In genomic region chr20:63941282-63942060, GRCh38 we compare ENCODE assay signal across 6 cellular contexts. TPM values are rescaled to one million over a fixed set of nuclear protein-coding genes. Genes with fewer than 3 reads are reported as not detected.
A peak's percentile ranks its signal among the peaks of the same experiment; 100 is the strongest.
DNase-seq lines count a peak whose midpoint lies in the region; ATAC-seq, FAIRE-seq and TF ChIP-seq lines count a peak whose summit lies in the region.

No MANE protein-coding gene starts in this region.

- H3K4me2 ChIP-seq in HepG2 (ENCODE audit: low read depth, low read length) = no peak overlapping the region

- no peak overlapping the region for H3K4me3 ChIP-seq in Jurkat, Clone E6-1 (ENCODE audit: low read length)
- H3K4me3 ChIP-seq in HepG2 (replicated peaks in 1 of 3; ENCODE audit: insufficient read depth in 1 of 3, low read depth in 2 of 3, low read length in 3 of 3) = no peak overlapping the region

- peaks cover 7% of the 10 kb centered on the region for H3K79me2 ChIP-seq in HepG2 (ENCODE audit: insufficient read depth, low read length)

- intact Hi-C loops in HepG2 (cut with micrococcal nuclease; ENCODE audit: unreplicated experiment) = no loop called here

- TF ChIP-seq EP300 in HepG2 (IDR thresholded peaks at IDR 0.05; ENCODE audit: low read depth in 2 of 2, low read length in 2 of 2) (no peak), HepG2 (CRISPR knock-in tag; IDR thresholded peaks at IDR 0.05; ENCODE audit: borderline replicate concordance) (no peak)

- no peak for TF ChIP-seq RAD21 in HepG2 (CRISPR knock-in tag; IDR thresholded peaks at IDR 0.05)

- H3K9me3 ChIP-seq in HepG2 (ENCODE audit: low read length) = no peaks in the 10 kb centered on the region

- in situ Hi-C loops in HepG2 (cut with HindIII; ENCODE audit: extremely low pct_ligation_motif_present, low pct_unique_long_range_greater_than_20kb) = no loop called here

- CTCF ChIA-PET in HepG2 (lab: Yijun Ruan, JAX; ENCODE audit: low intra/inter-chr PET ratio, low total read pairs) = no interaction called here

- H3K4me1 ChIP-seq in HepG2 (ENCODE audit: insufficient read depth, low read length) = no peaks in the 10 kb centered on the region

- H3K36me3 ChIP-seq in HepG2 (replicated peaks in 1 of 2; ENCODE audit: control insufficient read depth in 1 of 2, insufficient read depth in 2 of 2, low read length in 2 of 2) = peaks cover 50 to 77% of the 10 kb centered on the region in 2 experiments

- 97% methylated on average over 37 of the region's 37 CpGs for WGBS in HepG2 (ENCODE audit: low lambda C conversion rate)

- no peak for TF ChIP-seq CTCF in HepG2 (CRISPR knock-in tag; IDR thresholded peaks at IDR 0.05)

- H4K20me1 ChIP-seq in HepG2 (ENCODE audit: insufficient read depth, low read length) = peaks cover 30% of the 10 kb centered on the region; the same call in 1 of the 2 replicates

- H2AFZ ChIP-seq in HepG2 (ENCODE audit: low read length) = no peak overlapping the region

- ATAC-seq in HepG2 = no peak; the same call in 2 of the 3 replicates
- no peak for ATAC-seq in GM18511 (IDR thresholded peaks at IDR 0.05; ENCODE audit: unreplicated experiment)
- ATAC-seq in GM18870 (IDR thresholded peaks at IDR 0.05; ENCODE audit: unreplicated experiment) = no peak

- no peak overlapping the region for H3K27ac ChIP-seq in HepG2 (ENCODE audit: extremely low read length, insufficient read depth, low read length)

- POLR2A ChIA-PET in HepG2 (lab: Yijun Ruan, JAX) = interaction anchor here (1.8 kb wide), 1 partner anchor 16 kb away, joined by 11 read pairs; the partner anchor contains the start of gene UCKL1

- FAIRE-seq in HepG2 (lab: Jason Lieb, UNC) = no peak

- H3K9ac ChIP-seq in HepG2 (ENCODE audit: insufficient read depth, low read depth, low read length) = no peak overlapping the region

- no peaks in the 10 kb centered on the region for H3K27me3 ChIP-seq in HepG2 (ENCODE audit: control insufficient read depth in 1 of 2, insufficient read depth in 2 of 2, low read length in 2 of 2)

- no TSS peak for BruUV-seq in HepG2 (replicated peaks; lab: Mats Ljungman, UMichigan)

- peak; percentile 94 for DNase-seq in Jurkat, Clone E6-1 (ENCODE audit: low read depth, low spot score)
- DNase-seq in activated T-helper 1 cell treated with Interleukin-2 at 50 U/mL for 16 hours (ENCODE audit: low read depth) (peak; percentile 69), HepG2 (ENCODE audit: low spot score) (no peak), OCI-M2 (lab: John Stamatoyannopoulos, UW; ENCODE audit: unreplicated experiment) (no peak)

- peak in 1 of 2 experiments; percentile 44; a peak in 3 of 4 replicates for TF ChIP-seq POLR2A in HepG2 (IDR thresholded peaks at IDR 0.05; ENCODE audit: insufficient read depth in 1 of 2, low read depth in 2 of 2, low read length in 2 of 2)

RNA-seq across cellular contexts. Expression of gene UCKL1, which starts 14.7 kb away (rescaled TPM):
- polyA plus RNA-seq in Jurkat, Clone E6-1 (2012; ENCODE audit: insufficient read depth, insufficient read length) = 60.8 TPM
- 48.0 and 50.2 TPM in 2 replicates for total RNA-seq in HepG2 (2016; rRNA removed; fragmentation: Illumina TruSeq; extraction: Trizol)
- total RNA-seq in HepG2 (2016; cell fraction: cytosol; rRNA removed; fragmentation: Illumina TruSeq; extraction: Trizol; ENCODE audit: low read depth) = 15.0 and 16.7 TPM in 2 replicates
- total RNA-seq in HepG2 (2016; cell fraction: insoluble cytoplasmic fraction; rRNA removed; fragmentation: Illumina TruSeq; extraction: Trizol) = 43.5 and 50.1 TPM in 2 replicates
- total RNA-seq in HepG2 (2016; cell fraction: membrane; rRNA removed; fragmentation: Illumina TruSeq; extraction: Trizol) = 24.1 and 25.5 TPM in 2 replicates
- total RNA-seq in HepG2 (2016; cell fraction: nucleus; rRNA removed; fragmentation: Illumina TruSeq; extraction: Trizol) = 48.6 and 53.0 TPM in 2 replicates
- 126 and 168 TPM in 2 replicates for polyA plus RNA-seq in HepG2 (2011; rRNA removed)
- 98.0 and 129 TPM in 2 replicates for polyA plus RNA-seq in HepG2 (2011; cell fraction: cytosol; rRNA removed)
- polyA plus RNA-seq in HepG2 (2011; cell fraction: nucleus; rRNA removed) = 680 and 852 TPM in 2 replicates
- 77.7 and 89.9 TPM in 2 replicates for polyA plus RNA-seq in HepG2 (2012)
- polyA plus RNA-seq in HepG2 (2016; cell fraction: cytosol; fragmentation: Illumina TruSeq; extraction: Trizol; ENCODE audit: low read depth) = 10.6 and 11.6 TPM in 2 replicates
- polyA plus RNA-seq in HepG2 (2016; cell fraction: insoluble cytoplasmic fraction; fragmentation: Illumina TruSeq; extraction: Trizol; ENCODE audit: low read depth) = 45.9 and 52.5 TPM in 2 replicates
- polyA plus RNA-seq in HepG2 (2016; cell fraction: membrane; fragmentation: Illumina TruSeq; extraction: Trizol; ENCODE audit: low read depth) = 15.4 and 15.7 TPM in 2 replicates
- polyA plus RNA-seq in HepG2 (2016; cell fraction: nucleus; fragmentation: Illumina TruSeq; extraction: Trizol; ENCODE audit: insufficient read depth, low read depth) = 207 and 220 TPM in 2 replicates
- 43.6 and 139 TPM in 2 replicates for polyA minus RNA-seq in HepG2 (2011; rRNA and poly(A)+ RNA removed; ENCODE audit: low replicate concordance)
- 37.0 and 42.5 TPM in 2 replicates for polyA minus RNA-seq in HepG2 (2011; cell fraction: cytosol; rRNA and poly(A)+ RNA removed)
- 80.1 and 85.5 TPM in 2 replicates for polyA minus RNA-seq in HepG2 (2011; cell fraction: nucleus; rRNA and poly(A)+ RNA removed)

RNA-seq across cellular contexts. Expression of gene ZNF512B, which starts 28.3 kb away (rescaled TPM):
- polyA plus RNA-seq in Jurkat, Clone E6-1 (2012; ENCODE audit: insufficient read depth, insufficient read length) = 18.4 TPM
- 22.0 and 30.6 TPM in 2 replicates for total RNA-seq in HepG2 (2016; rRNA removed; fragmentation: Illumina TruSeq; extraction: Trizol)
- 2.9 and 3.3 TPM in 2 replicates for total RNA-seq in HepG2 (2016; cell fraction: cytosol; rRNA removed; fragmentation: Illumina TruSeq; extraction: Trizol; ENCODE audit: low read depth)
- 19.4 and 31.9 TPM in 2 replicates for total RNA-seq in HepG2 (2016; cell fraction: insoluble cytoplasmic fraction; rRNA removed; fragmentation: Illumina TruSeq; extraction: Trizol)
- total RNA-seq in HepG2 (2016; cell fraction: membrane; rRNA removed; fragmentation: Illumina TruSeq; extraction: Trizol) = 12.6 and 13.7 TPM in 2 replicates
- 28.0 and 32.8 TPM in 2 replicates for total RNA-seq in HepG2 (2016; cell fraction: nucleus; rRNA removed; fragmentation: Illumina TruSeq; extraction: Trizol)
- polyA plus RNA-seq in HepG2 (2011; rRNA removed) = 11.5 and 16.4 TPM in 2 replicates
- 9.0 and 12.7 TPM in 2 replicates for polyA plus RNA-seq in HepG2 (2011; cell fraction: cytosol; rRNA removed)
- polyA plus RNA-seq in HepG2 (2011; cell fraction: nucleus; rRNA removed) = 106 and 141 TPM in 2 replicates
- 23.5 and 23.8 TPM in 2 replicates for polyA plus RNA-seq in HepG2 (2012)
- 2.1 and 2.2 TPM in 2 replicates for polyA plus RNA-seq in HepG2 (2016; cell fraction: cytosol; fragmentation: Illumina TruSeq; extraction: Trizol; ENCODE audit: low read depth)
- 23.5 and 28.8 TPM in 2 replicates for polyA plus RNA-seq in HepG2 (2016; cell fraction: insoluble cytoplasmic fraction; fragmentation: Illumina TruSeq; extraction: Trizol; ENCODE audit: low read depth)
- polyA plus RNA-seq in HepG2 (2016; cell fraction: membrane; fragmentation: Illumina TruSeq; extraction: Trizol; ENCODE audit: low read depth) = 8.1 and 9.6 TPM in 2 replicates
- polyA plus RNA-seq in HepG2 (2016; cell fraction: nucleus; fragmentation: Illumina TruSeq; extraction: Trizol; ENCODE audit: insufficient read depth, low read depth) = 109 and 115 TPM in 2 replicates
- 5.2 and 21.4 TPM in 2 replicates for polyA minus RNA-seq in HepG2 (2011; rRNA and poly(A)+ RNA removed; ENCODE audit: low replicate concordance)
- 14.0 and 14.8 TPM in 2 replicates for polyA minus RNA-seq in HepG2 (2011; cell fraction: cytosol; rRNA and poly(A)+ RNA removed)
- 13.6 and 13.9 TPM in 2 replicates for polyA minus RNA-seq in HepG2 (2011; cell fraction: nucleus; rRNA and poly(A)+ RNA removed)

RNA-seq across cellular contexts. Expression of gene SAMD10, which starts 38.0 kb away (rescaled TPM):
- 28.1 TPM for polyA plus RNA-seq in Jurkat, Clone E6-1 (2012; ENCODE audit: insufficient read depth, insufficient read length)
- total RNA-seq in HepG2 (2016; rRNA removed; fragmentation: Illumina TruSeq; extraction: Trizol) = 5.1 and 6.1 TPM in 2 replicates
- total RNA-seq in HepG2 (2016; cell fraction: cytosol; rRNA removed; fragmentation: Illumina TruSeq; extraction: Trizol; ENCODE audit: low read depth) = 3.8 and 3.9 TPM in 2 replicates
- 4.7 and 6.8 TPM in 2 replicates for total RNA-seq in HepG2 (2016; cell fraction: insoluble cytoplasmic fraction; rRNA removed; fragmentation: Illumina TruSeq; extraction: Trizol)
- 7.9 and 9.1 TPM in 2 replicates for total RNA-seq in HepG2 (2016; cell fraction: membrane; rRNA removed; fragmentation: Illumina TruSeq; extraction: Trizol)
- 5.9 and 6.0 TPM in 2 replicates for total RNA-seq in HepG2 (2016; cell fraction: nucleus; rRNA removed; fragmentation: Illumina TruSeq; extraction: Trizol)
- 11.0 and 11.8 TPM in 2 replicates for polyA plus RNA-seq in HepG2 (2011; rRNA removed)
- 5.2 and 8.8 TPM in 2 replicates for polyA plus RNA-seq in HepG2 (2011; cell fraction: cytosol; rRNA removed)
- polyA plus RNA-seq in HepG2 (2011; cell fraction: nucleus; rRNA removed) = 51.4 and 63.7 TPM in 2 replicates
- 6.2 and 8.9 TPM in 2 replicates for polyA plus RNA-seq in HepG2 (2012)
- 8.7 and 9.1 TPM in 2 replicates for polyA plus RNA-seq in HepG2 (2016; cell fraction: cytosol; fragmentation: Illumina TruSeq; extraction: Trizol; ENCODE audit: low read depth)
- polyA plus RNA-seq in HepG2 (2016; cell fraction: insoluble cytoplasmic fraction; fragmentation: Illumina TruSeq; extraction: Trizol; ENCODE audit: low read depth) = 8.4 and 12.7 TPM in 2 replicates
- polyA plus RNA-seq in HepG2 (2016; cell fraction: membrane; fragmentation: Illumina TruSeq; extraction: Trizol; ENCODE audit: low read depth) = 15.2 and 15.4 TPM in 2 replicates
- polyA plus RNA-seq in HepG2 (2016; cell fraction: nucleus; fragmentation: Illumina TruSeq; extraction: Trizol; ENCODE audit: insufficient read depth, low read depth) = 20.5 and 24.8 TPM in 2 replicates
- polyA minus RNA-seq in HepG2 (2011; rRNA and poly(A)+ RNA removed; ENCODE audit: low replicate concordance) = 3.7 and 5.9 TPM in 2 replicates
- 4.8 and 6.0 TPM in 2 replicates for polyA minus RNA-seq in HepG2 (2011; cell fraction: cytosol; rRNA and poly(A)+ RNA removed)
- polyA minus RNA-seq in HepG2 (2011; cell fraction: nucleus; rRNA and poly(A)+ RNA removed) = 3.3 and 4.0 TPM in 2 replicates

RNA-seq across cellular contexts. Expression of gene PRPF6, which starts 39.5 kb away (rescaled TPM):
- polyA plus RNA-seq in Jurkat, Clone E6-1 (2012; ENCODE audit: insufficient read depth, insufficient read length) = 84.5 TPM
- total RNA-seq in HepG2 (2016; rRNA removed; fragmentation: Illumina TruSeq; extraction: Trizol) = 101 and 127 TPM in 2 replicates
- 28.1 and 30.5 TPM in 2 replicates for total RNA-seq in HepG2 (2016; cell fraction: cytosol; rRNA removed; fragmentation: Illumina TruSeq; extraction: Trizol; ENCODE audit: low read depth)
- 101 and 116 TPM in 2 replicates for total RNA-seq in HepG2 (2016; cell fraction: insoluble cytoplasmic fraction; rRNA removed; fragmentation: Illumina TruSeq; extraction: Trizol)
- 51.1 and 54.9 TPM in 2 replicates for total RNA-seq in HepG2 (2016; cell fraction: membrane; rRNA removed; fragmentation: Illumina TruSeq; extraction: Trizol)
- total RNA-seq in HepG2 (2016; cell fraction: nucleus; rRNA removed; fragmentation: Illumina TruSeq; extraction: Trizol) = 68.1 and 77.4 TPM in 2 replicates
- polyA plus RNA-seq in HepG2 (2011; rRNA removed) = 63.7 and 65.3 TPM in 2 replicates
- polyA plus RNA-seq in HepG2 (2011; cell fraction: cytosol; rRNA removed) = 58.9 and 67.6 TPM in 2 replicates
- 82.2 and 84.5 TPM in 2 replicates for polyA plus RNA-seq in HepG2 (2011; cell fraction: nucleus; rRNA removed)
- polyA plus RNA-seq in HepG2 (2012) = 79.5 and 80.7 TPM in 2 replicates
- 41.2 and 42.1 TPM in 2 replicates for polyA plus RNA-seq in HepG2 (2016; cell fraction: cytosol; fragmentation: Illumina TruSeq; extraction: Trizol; ENCODE audit: low read depth)
- 130 and 149 TPM in 2 replicates for polyA plus RNA-seq in HepG2 (2016; cell fraction: insoluble cytoplasmic fraction; fragmentation: Illumina TruSeq; extraction: Trizol; ENCODE audit: low read depth)
- 56.1 and 60.4 TPM in 2 replicates for polyA plus RNA-seq in HepG2 (2016; cell fraction: membrane; fragmentation: Illumina TruSeq; extraction: Trizol; ENCODE audit: low read depth)
- 122 TPM in 2 replicates for polyA plus RNA-seq in HepG2 (2016; cell fraction: nucleus; fragmentation: Illumina TruSeq; extraction: Trizol; ENCODE audit: insufficient read depth, low read depth)
- polyA minus RNA-seq in HepG2 (2011; rRNA and poly(A)+ RNA removed; ENCODE audit: low replicate concordance) = 50.1 and 75.7 TPM in 2 replicates
- polyA minus RNA-seq in HepG2 (2011; cell fraction: cytosol; rRNA and poly(A)+ RNA removed) = 46.1 and 51.9 TPM in 2 replicates
- polyA minus RNA-seq in HepG2 (2011; cell fraction: nucleus; rRNA and poly(A)+ RNA removed) = 44.4 and 50.5 TPM in 2 replicates

RNA-seq across cellular contexts. Expression of gene DNAJC5, which starts 46.5 kb away (rescaled TPM):
- polyA plus RNA-seq in Jurkat, Clone E6-1 (2012; ENCODE audit: insufficient read depth, insufficient read length) = 25.3 TPM
- total RNA-seq in HepG2 (2016; rRNA removed; fragmentation: Illumina TruSeq; extraction: Trizol) = 54.3 and 64.5 TPM in 2 replicates
- 11.9 and 12.0 TPM in 2 replicates for total RNA-seq in HepG2 (2016; cell fraction: cytosol; rRNA removed; fragmentation: Illumina TruSeq; extraction: Trizol; ENCODE audit: low read depth)
- total RNA-seq in HepG2 (2016; cell fraction: insoluble cytoplasmic fraction; rRNA removed; fragmentation: Illumina TruSeq; extraction: Trizol) = 48.4 and 65.4 TPM in 2 replicates
- 20.9 and 21.3 TPM in 2 replicates for total RNA-seq in HepG2 (2016; cell fraction: membrane; rRNA removed; fragmentation: Illumina TruSeq; extraction: Trizol)
- 36.9 and 44.3 TPM in 2 replicates for total RNA-seq in HepG2 (2016; cell fraction: nucleus; rRNA removed; fragmentation: Illumina TruSeq; extraction: Trizol)
- 42.8 and 51.8 TPM in 2 replicates for polyA plus RNA-seq in HepG2 (2011; rRNA removed)
- polyA plus RNA-seq in HepG2 (2011; cell fraction: cytosol; rRNA removed) = 50.7 and 53.5 TPM in 2 replicates
- polyA plus RNA-seq in HepG2 (2011; cell fraction: nucleus; rRNA removed) = 53.1 and 56.7 TPM in 2 replicates
- polyA plus RNA-seq in HepG2 (2012) = 35.9 and 42.1 TPM in 2 replicates
- polyA plus RNA-seq in HepG2 (2016; cell fraction: cytosol; fragmentation: Illumina TruSeq; extraction: Trizol; ENCODE audit: low read depth) = 6.9 and 7.7 TPM in 2 replicates
- polyA plus RNA-seq in HepG2 (2016; cell fraction: insoluble cytoplasmic fraction; fragmentation: Illumina TruSeq; extraction: Trizol; ENCODE audit: low read depth) = 37.7 and 43.6 TPM in 2 replicates
- polyA plus RNA-seq in HepG2 (2016; cell fraction: membrane; fragmentation: Illumina TruSeq; extraction: Trizol; ENCODE audit: low read depth) = 11.5 and 11.7 TPM in 2 replicates
- 52.1 and 53.7 TPM in 2 replicates for polyA plus RNA-seq in HepG2 (2016; cell fraction: nucleus; fragmentation: Illumina TruSeq; extraction: Trizol; ENCODE audit: insufficient read depth, low read depth)
- 45.9 and 137 TPM in 2 replicates for polyA minus RNA-seq in HepG2 (2011; rRNA and poly(A)+ RNA removed; ENCODE audit: low replicate concordance)
- 49.8 and 50.2 TPM in 2 replicates for polyA minus RNA-seq in HepG2 (2011; cell fraction: cytosol; rRNA and poly(A)+ RNA removed)
- 27.8 and 28.3 TPM in 2 replicates for polyA minus RNA-seq in HepG2 (2011; cell fraction: nucleus; rRNA and poly(A)+ RNA removed)

Comparison
In these comparisons a context has a peak if more than half of its experiments do, and no peak if none do; other contexts are left out.
1. DNase-seq: peak in Jurkat, Clone E6-1 (single experiment) and activated T-helper 1 cell treated with Interleukin-2 at 50 U/mL for 16 hours (single experiment); none in HepG2 (single experiment) and OCI-M2 (single experiment).